Comparison of ENCODE assay signal across 11 cellular contexts in genomic region chr1:45621501-45621836, GRCh38. TPM values are rescaled to one million over a fixed set of nuclear protein-coding genes. Genes with fewer than 3 reads are reported as not detected.
A peak's percentile ranks its signal among the peaks of the same experiment; 100 is the strongest.
DNase-seq lines count a peak whose midpoint lies in the region; ATAC-seq, FAIRE-seq and TF ChIP-seq lines count a peak whose summit lies in the region.
"Had no signal": no experiment of that assay in that cellular context is flagged by ENCODE, and none has a peak within 500 bp of the region (broad histone marks: within the 10 kb centered on the region; RNA-seq: fewer than 3 reads in every experiment).

No MANE protein-coding gene starts in this region.

- peak; percentile 8; the same call in 2 of the 3 replicates for ATAC-seq in RWPE2 (ENCODE audit: low read depth)
- ATAC-seq in pancreas, result peak in 3 of 4 donors; percentile 11 to 49 (median 45)
- ATAC-seq in GM21390 (IDR thresholded peaks at IDR 0.05; ENCODE audit: unreplicated experiment), result no peak
- ATAC-seq in HG02852 (IDR thresholded peaks at IDR 0.05; ENCODE audit: unreplicated experiment), result no peak
- ATAC-seq in GM18909 (IDR thresholded peaks at IDR 0.05; ENCODE audit: poor library complexity, unreplicated experiment), result no peak

- no peak overlapping the region for H3K4me3 Mint-ChIP-seq in CD14-positive monocyte

- H3K27ac Mint-ChIP-seq in CD14-positive monocyte, result peak overlapping the region in 5 of 7 donors; percentile 12 to 78 (median 71)

- H3K36me3 Mint-ChIP-seq in CD14-positive monocyte, result peaks cover 53 to 75% of the 10 kb centered on the region in 2 donors

- intact Hi-C loops in CD14-positive monocyte (cut with micrococcal nuclease) (no loop called here), esophagus squamous epithelium (cut with DNase I) (no loop called here), pancreas (cut with DNase I) (no loop called here)

- no peak for TF ChIP-seq POLR2A in esophagus squamous epithelium (IDR thresholded peaks at IDR 0.05)

- H3K4me3 ChIP-seq in RWPE2 (ENCODE audit: severe bottlenecking) (no peak overlapping the region), esophagus squamous epithelium (no peak overlapping the region), pancreas (no peak overlapping the region)
- H3K4me3 ChIP-seq: thoracic aorta had no signal

- peaks cover 0 to 3% (median 2%) of the 10 kb centered on the region in 3 donors for H3K27me3 Mint-ChIP-seq in CD14-positive monocyte (ENCODE audit: low read depth in 3 of 3)

- H3K4me1 ChIP-seq in RWPE2 (ENCODE audit: insufficient read depth, poor library complexity, severe bottlenecking) (no peaks in the 10 kb centered on the region), esophagus squamous epithelium (peaks cover 0 to 44% (median 19%) of the 10 kb centered on the region in 3 donors), pancreas (no peaks in the 10 kb centered on the region)

- WGBS in esophagus squamous epithelium, 2 donors, result no CpG with 5 or more reads among the region's 3 CpGs
- 48 to 51% methylated on average over 3 of the region's 3 CpGs for WGBS in pancreas, 2 donors

- H3K27me3 ChIP-seq in RWPE2 (ENCODE audit: insufficient read depth, poor library complexity, severe bottlenecking) (no peaks in the 10 kb centered on the region), esophagus squamous epithelium (no peaks in the 10 kb centered on the region), pancreas (no peaks in the 10 kb centered on the region)

- no peak for TF ChIP-seq CTCF in CD14-positive monocyte (IDR thresholded peaks at IDR 0.05)
- TF ChIP-seq CTCF in RWPE2 (IDR thresholded peaks at IDR 0.05; ENCODE audit: poor library complexity, severe bottlenecking), result no peak
- no peak for TF ChIP-seq CTCF in esophagus squamous epithelium (IDR thresholded peaks at IDR 0.05)
- no peak for TF ChIP-seq CTCF in pancreas (IDR thresholded peaks at IDR 0.05)

- DNase-seq in CD14-positive monocyte (ENCODE audit: low spot score) (no peak), RWPE2 (ENCODE audit: low spot score) (no peak), esophagus squamous epithelium (lab: John Stamatoyannopoulos, UW) (no peak), pancreas (no peak), NCI-H2196 (lab: John Stamatoyannopoulos, UW; ENCODE audit: unreplicated experiment) (no peak)
- DNase-seq: NCI-H1930, RPMI8226 had no signal

- H3K36me3 ChIP-seq in RWPE2 (ENCODE audit: low read depth) (peaks cover 27% of the 10 kb centered on the region), esophagus squamous epithelium (peaks cover 7 to 89% (median 11%) of the 10 kb centered on the region in 3 donors), pancreas (peaks cover 0 to 19% (median 18%) of the 10 kb centered on the region in 3 donors)

- no peaks in the 10 kb centered on the region for H3K9me3 ChIP-seq in RWPE2 (ENCODE audit: severe bottlenecking)
- H3K9me3 ChIP-seq in esophagus squamous epithelium, result no peaks in the 10 kb centered on the region
- H3K9me3 ChIP-seq in pancreas, result no peaks in the 10 kb centered on the region
- H3K9me3 ChIP-seq: thoracic aorta had no signal

- no peak for FAIRE-seq in pancreas (lab: Jason Lieb, UNC)

- H3K9me3 Mint-ChIP-seq in CD14-positive monocyte, result no peaks in the 10 kb centered on the region

- H3K27ac ChIP-seq in RWPE2 (ENCODE audit: poor library complexity, severe bottlenecking) (no peak overlapping the region), esophagus squamous epithelium (peak overlapping the region in 3 of 4 donors; percentile 56 to 84 (median 71)), pancreas (no peak overlapping the region)

- peaks cover 11% of the 10 kb centered on the region for H3K4me1 Mint-ChIP-seq in CD14-positive monocyte

RNA-seq across cellular contexts. Expression of gene CCDC17, which starts 2.4 kb away (rescaled TPM):
- polyA plus RNA-seq in CD14-positive monocyte (not detected), pancreas (1 to 10 TPM; 2.1 to 2.3 TPM)
- total RNA-seq in esophagus squamous epithelium (1 to 10 TPM in 3 of 4 donors, under 1 TPM in 1; 0.38 to 3.6 (median 2.4) TPM), pancreas (1 to 10 TPM in 3 of 6 donors, under 1 TPM in 3; 0.64 to 1.6 (median 1.1) TPM)

RNA-seq across cellular contexts. Expression of gene NASP, which starts 37.6 kb away (rescaled TPM):
- 10 to 100 TPM; 24.4 to 27.5 TPM for polyA plus RNA-seq in CD14-positive monocyte
- 10 to 100 TPM; 40.0 to 71.7 (median 63.4) TPM for total RNA-seq in esophagus squamous epithelium
- 10 to 100 TPM; 14.5 to 29.5 (median 21.7) TPM for total RNA-seq in pancreas
- polyA plus RNA-seq in pancreas, result 100 to 1,000 TPM in 1 of 2 donors, 10 to 100 TPM in 1; 55.6 to 113 TPM

Comparison
In these comparisons a context has a peak if more than half of its experiments do, and no peak if none do; other contexts are left out.
1. ATAC-seq: peak in RWPE2 (single experiment) and pancreas (3 of 4); none in GM21390 (single experiment), HG02852 (single experiment) and GM18909 (single experiment).
2. H3K27ac ChIP-seq: peak in esophagus squamous epithelium (3 of 4); none in RWPE2 (single experiment) and pancreas (0 of 4).